ENCODE assay signal across 23 cellular contexts in the genomic region with DNA sequence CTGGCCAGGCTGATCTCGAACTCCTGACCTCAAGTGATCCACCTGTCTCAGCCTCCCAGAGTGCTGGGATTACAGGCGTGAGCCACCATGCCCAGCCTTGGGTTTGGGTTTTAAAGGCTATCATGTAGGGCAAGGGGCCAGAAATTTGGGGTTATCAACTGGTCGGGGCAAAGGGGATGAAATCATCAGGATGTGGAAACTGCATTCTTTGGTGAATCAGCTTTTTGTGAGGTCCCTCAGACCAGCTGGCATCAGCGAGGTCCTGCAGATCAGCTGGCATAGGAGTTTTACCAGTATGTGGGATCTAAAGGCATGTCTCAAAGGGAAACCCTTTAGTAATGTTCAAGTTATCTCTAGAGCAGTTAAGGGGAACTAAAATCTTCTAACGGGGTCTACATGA. TPM values are rescaled to one million over a fixed set of nuclear protein-coding genes. Genes with fewer than 3 reads are reported as not detected.
DNase-seq lines count a peak whose midpoint lies in the region; ATAC-seq, FAIRE-seq and TF ChIP-seq lines count a peak whose summit lies in the region.
"Had no signal": no experiment of that assay in that cellular context is flagged by ENCODE, and none has a peak within 500 bp of the region (broad histone marks: within the 10 kb centered on the region; RNA-seq: fewer than 3 reads in every experiment).

No MANE protein-coding gene starts in this region.

- CTCF ChIA-PET in HepG2 (lab: Yijun Ruan, JAX; ENCODE audit: low intra/inter-chr PET ratio, low total read pairs) = no interaction called here

- no TSS peak for BruUV-seq in HepG2 (replicated peaks; lab: Mats Ljungman, UMichigan)

- H3K4me1 ChIP-seq in HepG2 (ENCODE audit: insufficient read depth, low read length) (peaks cover 54% of the 10 kb centered on the region), esophagus muscularis mucosa (no peaks in the 10 kb centered on the region)
- H3K4me1 ChIP-seq: BE2C, colonic mucosa had no signal

- H3K27me3 ChIP-seq in bronchial epithelial cell (ENCODE audit: control insufficient read depth, insufficient read depth, low read length) = no peaks in the 10 kb centered on the region
- no peaks in the 10 kb centered on the region for H3K27me3 ChIP-seq in HepG2 (ENCODE audit: control insufficient read depth in 1 of 2, insufficient read depth in 2 of 2, low read length in 2 of 2)
- H3K27me3 ChIP-seq in esophagus muscularis mucosa = no peaks in the 10 kb centered on the region
- H3K27me3 ChIP-seq: BE2C had no signal

- 12% methylated on average over 5 of the region's 5 CpGs for WGBS in HepG2 (ENCODE audit: low lambda C conversion rate)
- 68% methylated on average over 5 of the region's 5 CpGs for WGBS in esophagus muscularis mucosa

- TF ChIP-seq CTCF in bronchial epithelial cell (IDR thresholded peaks at IDR 0.05; ENCODE audit: insufficient read depth, low read length, severe bottlenecking) = no peak
- no peak for TF ChIP-seq CTCF in HepG2 (CRISPR knock-in tag; IDR thresholded peaks at IDR 0.05)
- no peak for TF ChIP-seq CTCF in esophagus muscularis mucosa (IDR thresholded peaks at IDR 0.05)

- intact Hi-C loops in HepG2 (cut with micrococcal nuclease; ENCODE audit: unreplicated experiment) = no loop called here
- intact Hi-C loops in esophagus muscularis mucosa (cut with DNase I) = no loop called here

- no peak for FAIRE-seq in bronchial epithelial cell (lab: Jason Lieb, UNC)
- no peak for FAIRE-seq in HepG2 (lab: Jason Lieb, UNC)
- FAIRE-seq: GM19239 had no signal

- no peak overlapping the region for H2AFZ ChIP-seq in HepG2 (ENCODE audit: low read length)

- 0 out of 2 replicates have a peak overlapping the region, but pooled peaks have one; percentile 24 for H3K9ac ChIP-seq in HepG2 (ENCODE audit: insufficient read depth, low read depth, low read length)

- peak overlapping the region; percentile 41 for H3K4me2 ChIP-seq in HepG2 (ENCODE audit: low read depth, low read length)

- no peak for TF ChIP-seq EP300 in HepG2 (IDR thresholded peaks at IDR 0.05; ENCODE audit: low read depth in 2 of 2, low read length in 2 of 2)
- no peak for TF ChIP-seq EP300 in HepG2 (CRISPR knock-in tag; IDR thresholded peaks at IDR 0.05; ENCODE audit: borderline replicate concordance)
- TF ChIP-seq EP300 in esophagus muscularis mucosa (IDR thresholded peaks at IDR 0.05) = no peak

- H3K9me3 ChIP-seq in HepG2 (ENCODE audit: low read length) (no peaks in the 10 kb centered on the region), esophagus muscularis mucosa (no peaks in the 10 kb centered on the region)
- H3K9me3 ChIP-seq: BE2C, colonic mucosa had no signal

- POLR2A ChIA-PET in HepG2 (lab: Yijun Ruan, JAX) = interaction anchor here (1.2 to 2.4 kb wide), 2 partner anchors 21 to 353 kb away, joined by 3 to 20 read pairs; a partner anchor contains a TSS

- no peak overlapping the region for H3K4me3 ChIP-seq in bronchial epithelial cell (ENCODE audit: low read depth, low read length)
- peak overlapping the region in 1 of 3 experiments; percentile 11; a peak in 1 of 6 replicates for H3K4me3 ChIP-seq in HepG2 (replicated peaks in 1 of 3; ENCODE audit: insufficient read depth in 1 of 3, low read depth in 2 of 3, low read length in 3 of 3)
- H3K4me3 ChIP-seq in esophagus muscularis mucosa = no peak overlapping the region
- H3K4me3 ChIP-seq: colonic mucosa had no signal

- DNase-seq in Daoy (ENCODE audit: low read depth) (peak; percentile 56), MV-4-11 (lab: John Stamatoyannopoulos, UW) (peak; percentile 7), bronchial epithelial cell (ENCODE audit: low read depth) (peak; percentile 61), HepG2 (ENCODE audit: low spot score) (no peak), esophagus muscularis mucosa (ENCODE audit: extremely low spot score) (no peak), T-helper 2 cell (no peak), inferior parietal cortex (ENCODE audit: extremely low spot score) (no peak)
- DNase-seq: activated CD4-positive, alpha-beta T cell treated with anti-CD3 and anti-CD28 coated beads for 48 hours; activated CD8-positive, alpha-beta memory T cell treated with anti-CD3 and anti-CD28 coated beads, Interleukin-2, amount 50 U/mL, for 4 hours; activated naive CD4-positive, alpha-beta T cell; BE2C; colonic mucosa; hippocampal formation; Kasumi-1; left colon; NCI-H1436 treated with DMSO at 0.1 percent for 48 hours; NCI-H2227 treated with DMSO at 0.1 percent for 48 hours; NK-92 treated with Interleukin-12 subunit alpha and Interleukin-12 subunit beta, amount 100 ng/mL, for 24 hours; SIG-M5; stimulated activated CD4-positive, alpha-beta T cell treated with anti-CD3 and anti-CD28 coated beads, Interleukin-2, amount 100 ng/mL, for 24 hours had no signal

- H3K27ac ChIP-seq in HepG2 (ENCODE audit: extremely low read length, insufficient read depth, low read length) (no peak overlapping the region), esophagus muscularis mucosa (replicated peaks in 1 of 4) (no peak overlapping the region)
- H3K27ac ChIP-seq: colonic mucosa had no signal

- TF ChIP-seq RAD21 in HepG2 (CRISPR knock-in tag; IDR thresholded peaks at IDR 0.05) = no peak

- ATAC-seq in HepG2 (no peak), HG03175 (IDR thresholded peaks at IDR 0.05; ENCODE audit: unreplicated experiment) (no peak)
- ATAC-seq: left colon, sciatic nerve had no signal

- H4K20me1 ChIP-seq in HepG2 (ENCODE audit: insufficient read depth, low read length) = no peaks in the 10 kb centered on the region

- H3K79me2 ChIP-seq in HepG2 (ENCODE audit: insufficient read depth, low read length) = no peaks in the 10 kb centered on the region

- in situ Hi-C loops in HepG2 (cut with HindIII; ENCODE audit: extremely low pct_ligation_motif_present, low pct_unique_long_range_greater_than_20kb) = no loop called here

- H3K36me3 ChIP-seq in bronchial epithelial cell (ENCODE audit: control insufficient read depth, insufficient read depth, low read length) (no peaks in the 10 kb centered on the region), HepG2 (replicated peaks in 1 of 2; ENCODE audit: control insufficient read depth in 1 of 2, insufficient read depth in 2 of 2, low read length in 2 of 2) (no peaks in the 10 kb centered on the region), esophagus muscularis mucosa (no peaks in the 10 kb centered on the region)
- H3K36me3 ChIP-seq: BE2C, colonic mucosa had no signal

- no peak for TF ChIP-seq POLR2A in HepG2 (IDR thresholded peaks at IDR 0.05; ENCODE audit: insufficient read depth in 1 of 2, low read depth in 2 of 2, low read length in 2 of 2)
- TF ChIP-seq POLR2A in esophagus muscularis mucosa (IDR thresholded peaks at IDR 0.05; ENCODE audit: low read depth) = no peak

RNA-seq across cellular contexts. Expression of a gene that starts 6.4 kb away (rescaled TPM):
- total RNA-seq in Daoy (2014; rRNA removed; shearing (Covaris generic)) = 23.0 and 26.6 TPM in 2 replicates
- 7.2 and 10.5 TPM in 2 replicates for total RNA-seq in bronchial epithelial cell
- total RNA-seq in HepG2 (2016; rRNA removed; fragmentation: Illumina TruSeq; extraction: Trizol) = 43.2 and 62.7 TPM in 2 replicates
- total RNA-seq in HepG2 (2016; cell fraction: cytosol; rRNA removed; fragmentation: Illumina TruSeq; extraction: Trizol; ENCODE audit: low read depth) = 12.7 and 14.8 TPM in 2 replicates
- total RNA-seq in HepG2 (2016; cell fraction: insoluble cytoplasmic fraction; rRNA removed; fragmentation: Illumina TruSeq; extraction: Trizol) = 46.9 and 68.8 TPM in 2 replicates
- 27.5 and 31.0 TPM in 2 replicates for total RNA-seq in HepG2 (2016; cell fraction: membrane; rRNA removed; fragmentation: Illumina TruSeq; extraction: Trizol)
- total RNA-seq in HepG2 (2016; cell fraction: nucleus; rRNA removed; fragmentation: Illumina TruSeq; extraction: Trizol) = 11.9 and 15.9 TPM in 2 replicates
- 13.0 and 14.4 TPM in 2 replicates for polyA plus RNA-seq in HepG2 (2011; rRNA removed)
- 7.9 and 12.4 TPM in 2 replicates for polyA plus RNA-seq in HepG2 (2011; cell fraction: cytosol; rRNA removed)
- 1.6 and 3.7 TPM in 2 replicates for polyA plus RNA-seq in HepG2 (2011; cell fraction: nucleus; rRNA removed)
- 15.2 and 30.2 TPM in 2 replicates for polyA plus RNA-seq in HepG2 (2012)
- polyA plus RNA-seq in HepG2 (2016; cell fraction: cytosol; fragmentation: Illumina TruSeq; extraction: Trizol; ENCODE audit: low read depth) = 12.3 and 13.5 TPM in 2 replicates
- polyA plus RNA-seq in HepG2 (2016; cell fraction: insoluble cytoplasmic fraction; fragmentation: Illumina TruSeq; extraction: Trizol; ENCODE audit: low read depth) = 58.6 and 61.6 TPM in 2 replicates
- polyA plus RNA-seq in HepG2 (2016; cell fraction: membrane; fragmentation: Illumina TruSeq; extraction: Trizol; ENCODE audit: low read depth) = 18.4 and 19.5 TPM in 2 replicates
- polyA plus RNA-seq in HepG2 (2016; cell fraction: nucleus; fragmentation: Illumina TruSeq; extraction: Trizol; ENCODE audit: insufficient read depth, low read depth) = 23.2 and 25.7 TPM in 2 replicates
- polyA minus RNA-seq in HepG2 (2011; rRNA and poly(A)+ RNA removed; ENCODE audit: low replicate concordance) = 2.1 and 7.0 TPM in 2 replicates
- polyA minus RNA-seq in HepG2 (2011; cell fraction: cytosol; rRNA and poly(A)+ RNA removed) = 6.2 and 8.2 TPM in 2 replicates
- 1.7 and 2.9 TPM in 2 replicates for polyA minus RNA-seq in HepG2 (2011; cell fraction: nucleus; rRNA and poly(A)+ RNA removed)
- 1 to 10 TPM; 2.8 to 9.9 (median 7.4) TPM for total RNA-seq in esophagus muscularis mucosa

RNA-seq across cellular contexts. Expression of a gene that starts 20.5 kb away (rescaled TPM):
- 377 and 534 TPM in 2 replicates for total RNA-seq in Daoy (2014; rRNA removed; shearing (Covaris generic))
- total RNA-seq in bronchial epithelial cell (115 and 120 TPM in 2 replicates), HepG2 (2016; rRNA removed; fragmentation: Illumina TruSeq; extraction: Trizol) (275 and 377 TPM in 2 replicates), esophagus muscularis mucosa (100 to 1,000 TPM in 1 of 4 donors, 10 to 100 TPM in 3; 41.4 to 100 (median 56.8) TPM)
- 67.2 and 80.5 TPM in 2 replicates for total RNA-seq in HepG2 (2016; cell fraction: cytosol; rRNA removed; fragmentation: Illumina TruSeq; extraction: Trizol; ENCODE audit: low read depth)
- 285 and 392 TPM in 2 replicates for total RNA-seq in HepG2 (2016; cell fraction: insoluble cytoplasmic fraction; rRNA removed; fragmentation: Illumina TruSeq; extraction: Trizol)
- 77.6 and 84.5 TPM in 2 replicates for total RNA-seq in HepG2 (2016; cell fraction: membrane; rRNA removed; fragmentation: Illumina TruSeq; extraction: Trizol)
- total RNA-seq in HepG2 (2016; cell fraction: nucleus; rRNA removed; fragmentation: Illumina TruSeq; extraction: Trizol) = 186 and 191 TPM in 2 replicates
- polyA plus RNA-seq in HepG2 (2011; rRNA removed) = 154 and 172 TPM in 2 replicates
- polyA plus RNA-seq in HepG2 (2011; cell fraction: cytosol; rRNA removed) = 76.4 and 98.0 TPM in 2 replicates
- 231 and 316 TPM in 2 replicates for polyA plus RNA-seq in HepG2 (2011; cell fraction: nucleus; rRNA removed)
- 106 and 123 TPM in 2 replicates for polyA plus RNA-seq in HepG2 (2012)
- 48.7 and 55.5 TPM in 2 replicates for polyA plus RNA-seq in HepG2 (2016; cell fraction: cytosol; fragmentation: Illumina TruSeq; extraction: Trizol; ENCODE audit: low read depth)
- polyA plus RNA-seq in HepG2 (2016; cell fraction: insoluble cytoplasmic fraction; fragmentation: Illumina TruSeq; extraction: Trizol; ENCODE audit: low read depth) = 378 and 417 TPM in 2 replicates
- 45.0 and 50.4 TPM in 2 replicates for polyA plus RNA-seq in HepG2 (2016; cell fraction: membrane; fragmentation: Illumina TruSeq; extraction: Trizol; ENCODE audit: low read depth)
- 359 and 362 TPM in 2 replicates for polyA plus RNA-seq in HepG2 (2016; cell fraction: nucleus; fragmentation: Illumina TruSeq; extraction: Trizol; ENCODE audit: insufficient read depth, low read depth)
- polyA minus RNA-seq in HepG2 (2011; rRNA and poly(A)+ RNA removed; ENCODE audit: low replicate concordance) = 67.1 and 233 TPM in 2 replicates
- 41.8 and 45.7 TPM in 2 replicates for polyA minus RNA-seq in HepG2 (2011; cell fraction: cytosol; rRNA and poly(A)+ RNA removed)
- polyA minus RNA-seq in HepG2 (2011; cell fraction: nucleus; rRNA and poly(A)+ RNA removed) = 175 and 230 TPM in 2 replicates

Comparison
In these comparisons a context has a peak if more than half of its experiments do, and no peak if none do; other contexts are left out.
1. DNase-seq: peak in Daoy (single experiment), MV-4-11 (single experiment) and bronchial epithelial cell (single experiment); none in HepG2 (single experiment), esophagus muscularis mucosa (single experiment), T-helper 2 cell (0 of 5) and inferior parietal cortex (single experiment).